Comparison of ENCODE assay signal across 22 cellular contexts in genomic region chr7:1717095-1717483, GRCh38. TPM values are rescaled to one million over a fixed set of nuclear protein-coding genes. Genes with fewer than 3 reads are reported as not detected.
"Had no signal": no experiment of that assay in that cellular context is flagged by ENCODE, and none has a peak within 500 bp of the region (broad histone marks: within the 10 kb centered on the region; RNA-seq: fewer than 3 reads in every experiment).

No MANE protein-coding gene starts in this region.

- H3K4me3 Mint-ChIP-seq: activated CD4-positive, alpha-beta T cell treated with anti-CD3 and anti-CD28 coated beads, Interleukin-2, amount 10 ng/mL, durations not matched to agents 24 days and 14 days; activated naive CD4-positive, alpha-beta T cell treated with anti-CD3 and anti-CD28 coated beads, Interleukin-2, amount 50 U/mL, for 24 hours; central memory CD8-positive, alpha-beta T cell; naive B cell; stimulated activated naive CD8-positive, alpha-beta T cell treated with anti-CD3 and anti-CD28 coated beads, Interleukin-15, amount 100 ng/mL, for 72 hours had no signal

- ATAC-seq: activated CD4-positive, CD25-positive, alpha-beta regulatory T cell treated with anti-CD3 and anti-CD28 coated beads, Interleukin-2, amount 50 U/mL, for 24 hours; gastrocnemius medialis; stimulated activated naive CD8-positive, alpha-beta T cell treated with anti-CD3 and anti-CD28 coated beads, Interleukin-15, amount 100 ng/mL, for 72 hours had no signal

- H3K9me3 ChIP-seq: ascending aorta, colonic mucosa, esophagus squamous epithelium, gastrocnemius medialis had no signal

- H3K27ac ChIP-seq: ascending aorta, breast epithelium, colonic mucosa, esophagus squamous epithelium, gastrocnemius medialis, neural progenitor cell, tibial artery, VCaP had no signal

- H3K4me1 Mint-ChIP-seq: activated CD4-positive, alpha-beta T cell treated with anti-CD3 and anti-CD28 coated beads, Interleukin-2, amount 10 ng/mL, durations not matched to agents 24 days and 14 days; central memory CD8-positive, alpha-beta T cell; naive B cell had no signal

- H3K27ac Mint-ChIP-seq: activated CD4-positive, alpha-beta T cell treated with anti-CD3 and anti-CD28 coated beads, Interleukin-2, amount 10 ng/mL, durations not matched to agents 24 days and 14 days; activated naive CD4-positive, alpha-beta T cell treated with anti-CD3 and anti-CD28 coated beads, Interleukin-2, amount 50 U/mL, for 24 hours; effector memory CD8-positive, alpha-beta T cell; progenitor cell of endocrine pancreas; stimulated activated naive CD8-positive, alpha-beta T cell treated with anti-CD3 and anti-CD28 coated beads, Interleukin-15, amount 100 ng/mL, for 72 hours had no signal

- H3K36me3 ChIP-seq: ascending aorta, breast epithelium, colonic mucosa, esophagus squamous epithelium, gastrocnemius medialis, neural progenitor cell, tibial artery had no signal

- H3K27me3 Mint-ChIP-seq: activated naive CD4-positive, alpha-beta T cell treated with anti-CD3 and anti-CD28 coated beads, Interleukin-2, amount 50 U/mL, for 24 hours had no signal

- H3K4me1 ChIP-seq: ascending aorta, breast epithelium, colonic mucosa, tibial artery had no signal

- DNase-seq: activated CD4-positive, alpha-beta T cell treated with anti-CD3 and anti-CD28 coated beads, Interleukin-2, amount 10 ng/mL, durations not matched to agents 24 days and 14 days; activated gamma-delta T cell treated with Interleukin-2 at 50 U/mL for 16 hours; activated T-cell treated with anti-CD3 and anti-CD28 coated beads, Interleukin-2, amount 50 U/mL, for 1 hour; colonic mucosa; effector memory CD8-positive, alpha-beta T cell; esophagus squamous epithelium; gastrocnemius medialis; mesendoderm; naive B cell; stimulated activated CD4-positive, alpha-beta T cell treated with anti-CD3 and anti-CD28 coated beads, Interleukin-12 subunit alpha, Interleukin-12 subunit beta, amount 100 ng/mL, for 4 hours; stimulated activated naive CD8-positive, alpha-beta T cell treated with anti-CD3 and anti-CD28 coated beads, Interleukin-15, amount 100 ng/mL, for 72 hours; SW 1271; tibial artery had no signal

- H2AFZ ChIP-seq: neural progenitor cell had no signal

- H3K27me3 ChIP-seq: ascending aorta, colonic mucosa, dorsolateral prefrontal cortex, gastrocnemius medialis, neural progenitor cell had no signal

- H3K4me2 ChIP-seq: neural progenitor cell had no signal

- H3K9ac ChIP-seq: neural progenitor cell had no signal

- H3K4me3 ChIP-seq: ascending aorta, breast epithelium, colonic mucosa, dorsolateral prefrontal cortex, esophagus squamous epithelium, gastrocnemius medialis, neural progenitor cell, tibial artery had no signal

- H3K36me3 Mint-ChIP-seq: activated naive CD4-positive, alpha-beta T cell treated with anti-CD3 and anti-CD28 coated beads, Interleukin-2, amount 50 U/mL, for 24 hours; neural progenitor cell had no signal

RNA-seq across cellular contexts. Expression of gene ELFN1, which starts 47.0 kb away (rescaled TPM):
- total RNA-seq: activated CD4-positive, alpha-beta T cell treated with anti-CD3 and anti-CD28 coated beads, Interleukin-2, amount 10 ng/mL, durations not matched to agents 24 days and 14 days had no signal
